In genomic region chr10:86401588-86402282, GRCh38 we compare ENCODE assay signal across 1 cellular context.
A peak's percentile ranks its signal among the peaks of the same experiment; 100 is the strongest.
TF ChIP-seq lines count a peak whose summit lies in the region.

No MANE protein-coding gene starts in this region.

TF ChIP-seq in HepG2, 621 proteins besides CTCF, POLR2A, EP300 and RAD21 (continued from another document and continues in another):
- TF ChIP-seq ZHX2 (IDR thresholded peaks at IDR 0.05; ENCODE audit: low read depth) (no peak), ZHX2 (CRISPR knock-in tag; IDR thresholded peaks at IDR 0.05; ENCODE audit: borderline replicate concordance) (no peak), HNRNPH1 (optimal IDR thresholded peaks at IDR 0.05; ENCODE audit: low read depth, low read length) (no peak), RBM39 (IDR thresholded peaks at IDR 0.05; ENCODE audit: low read depth, low read length, poor library complexity, severe bottlenecking) (no peak), HOXD1 (CRISPR knock-in tag; IDR thresholded peaks at IDR 0.05) (no peak), HNRNPUL1 (IDR thresholded peaks at IDR 0.05; ENCODE audit: low read depth, low read length) (no peak), EED (CRISPR knock-in tag; IDR thresholded peaks at IDR 0.05) (no peak), TEF (CRISPR knock-in tag; IDR thresholded peaks at IDR 0.05) (no peak), ZC3H13 (CRISPR knock-in tag; IDR thresholded peaks at IDR 0.05) (no peak), ZNF883 (CRISPR knock-in tag; IDR thresholded peaks at IDR 0.05; ENCODE audit: not compliant biosample characterization) (no peak), GLI4 (CRISPR knock-in tag; IDR thresholded peaks at IDR 0.05; ENCODE audit: borderline replicate concordance) (no peak), FLYWCH1 (CRISPR knock-in tag; IDR thresholded peaks at IDR 0.05) (no peak), ZNF331 (CRISPR knock-in tag; IDR thresholded peaks at IDR 0.05) (no peak), PHB2 (IDR thresholded peaks at IDR 0.05; ENCODE audit: partially characterized antibody) (no peak), ZNF615 (CRISPR knock-in tag; IDR thresholded peaks at IDR 0.05; ENCODE audit: borderline replicate concordance) (0 out of 2 replicates have a peak, but pooled peaks have one; percentile 45), NCOR1 (IDR thresholded peaks at IDR 0.05; ENCODE audit: borderline replicate concordance, low read length) (no peak), HHEX (CRISPR knock-in tag; IDR thresholded peaks at IDR 0.05) (no peak), ZBTB3 (CRISPR knock-in tag; IDR thresholded peaks at IDR 0.05; ENCODE audit: borderline replicate concordance, low read depth) (no peak), JDP2 (CRISPR knock-in tag; IDR thresholded peaks at IDR 0.05; ENCODE audit: borderline replicate concordance) (no peak), NFATC3 (CRISPR knock-in tag; IDR thresholded peaks at IDR 0.05) (0 out of 2 replicates have a peak, but pooled peaks have one; percentile 20), SP140L (CRISPR knock-in tag; IDR thresholded peaks at IDR 0.05; ENCODE audit: borderline replicate concordance) (no peak), ZNF724P (CRISPR knock-in tag; IDR thresholded peaks at IDR 0.05; ENCODE audit: borderline replicate concordance) (no peak), BCL3 (CRISPR knock-in tag; IDR thresholded peaks at IDR 0.05) (no peak), KDM5A (IDR thresholded peaks at IDR 0.05; ENCODE audit: borderline replicate concordance, low read length) (no peak), ZNF598 (CRISPR knock-in tag; IDR thresholded peaks at IDR 0.05; ENCODE audit: borderline replicate concordance) (no peak), STAG1 (CRISPR knock-in tag; IDR thresholded peaks at IDR 0.05) (no peak), CAMTA2 (CRISPR knock-in tag; IDR thresholded peaks at IDR 0.05; ENCODE audit: borderline replicate concordance) (no peak), ZSCAN29 (CRISPR knock-in tag; conservative IDR thresholded peaks at IDR 0.05) (no peak), DRAP1 (CRISPR knock-in tag; IDR thresholded peaks at IDR 0.05) (peak; percentile 30; the same call in 1 of the 2 replicates), ADNP (CRISPR knock-in tag; IDR thresholded peaks at IDR 0.05) (no peak), ZNF441 (CRISPR knock-in tag; IDR thresholded peaks at IDR 0.05; ENCODE audit: borderline replicate concordance) (no peak), TBX3 (IDR thresholded peaks at IDR 0.05; ENCODE audit: borderline replicate concordance) (no peak), ZNF770 (CRISPR knock-in tag; IDR thresholded peaks at IDR 0.05) (0 out of 2 replicates have a peak, but pooled peaks have one; percentile 16), ZBTB20 (CRISPR knock-in tag; IDR thresholded peaks at IDR 0.05; ENCODE audit: borderline replicate concordance, low read depth) (0 out of 2 replicates have a peak, but pooled peaks have one; percentile 29), SALL2 (CRISPR knock-in tag; IDR thresholded peaks at IDR 0.05) (no peak), CBX1 (IDR thresholded peaks at IDR 0.05; ENCODE audit: low read depth) (no peak), ZIK1 (CRISPR knock-in tag; IDR thresholded peaks at IDR 0.05; ENCODE audit: borderline replicate concordance, low read depth) (no peak), DR1 (CRISPR knock-in tag; IDR thresholded peaks at IDR 0.05) (no peak), ERF (CRISPR knock-in tag; IDR thresholded peaks at IDR 0.05) (0 out of 2 replicates have a peak, but pooled peaks have one; percentile 49), SIX4 (CRISPR knock-in tag; IDR thresholded peaks at IDR 0.05) (no peak)
- TF ChIP-seq, protein P1, sequence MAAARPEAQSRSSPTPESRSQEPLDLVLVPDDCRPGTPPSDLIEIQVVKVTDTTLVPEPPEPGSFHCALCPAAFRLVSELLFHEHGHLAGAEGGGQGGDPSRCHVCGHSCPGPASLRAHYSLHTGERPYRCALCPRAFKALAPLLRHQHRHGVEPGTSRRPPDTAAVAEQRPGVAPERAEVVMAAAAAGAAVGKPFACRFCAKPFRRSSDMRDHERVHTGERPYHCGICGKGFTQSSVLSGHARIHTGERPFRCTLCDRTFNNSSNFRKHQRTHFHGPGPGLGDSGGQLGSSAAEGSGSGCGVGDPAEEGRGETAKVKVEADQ (CRISPR knock-in tag; IDR thresholded peaks at IDR 0.05; ENCODE audit: borderline replicate concordance), result no peak
- TF ChIP-seq, protein P2, sequence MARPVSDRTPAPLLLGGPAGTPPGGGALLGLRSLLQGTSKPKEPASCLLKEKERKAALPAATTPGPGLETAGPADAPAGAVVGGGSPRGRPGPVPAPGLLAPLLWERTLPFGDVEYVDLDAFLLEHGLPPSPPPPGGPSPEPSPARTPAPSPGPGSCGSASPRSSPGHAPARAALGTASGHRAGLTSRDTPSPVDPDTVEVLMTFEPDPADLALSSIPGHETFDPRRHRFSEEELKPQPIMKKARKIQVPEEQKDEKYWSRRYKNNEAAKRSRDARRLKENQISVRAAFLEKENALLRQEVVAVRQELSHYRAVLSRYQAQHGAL (CRISPR knock-in tag; IDR thresholded peaks at IDR 0.05; ENCODE audit: not compliant biosample characterization), result no peak
- TF ChIP-seq, protein P3, sequence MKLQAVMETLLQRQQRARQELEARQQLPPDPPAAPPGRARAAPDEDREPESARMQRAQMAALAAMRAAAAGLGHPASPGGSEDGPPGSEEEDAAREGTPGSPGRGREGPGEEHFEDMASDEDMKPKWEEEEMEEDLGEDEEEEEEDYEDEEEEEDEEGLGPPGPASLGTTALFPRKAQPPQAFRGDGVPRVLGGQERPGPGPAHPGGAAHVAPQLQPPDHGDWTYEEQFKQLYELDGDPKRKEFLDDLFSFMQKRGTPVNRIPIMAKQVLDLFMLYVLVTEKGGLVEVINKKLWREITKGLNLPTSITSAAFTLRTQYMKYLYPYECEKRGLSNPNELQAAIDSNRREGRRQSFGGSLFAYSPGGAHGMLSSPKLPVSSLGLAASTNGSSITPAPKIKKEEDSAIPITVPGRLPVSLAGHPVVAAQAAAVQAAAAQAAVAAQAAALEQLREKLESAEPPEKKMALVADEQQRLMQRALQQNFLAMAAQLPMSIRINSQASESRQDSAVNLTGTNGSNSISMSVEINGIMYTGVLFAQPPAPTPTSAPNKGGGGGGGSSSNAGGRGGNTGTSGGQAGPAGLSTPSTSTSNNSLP (IDR thresholded peaks at IDR 0.05; ENCODE audit: low read depth, low read length), result no peak
- TF ChIP-seq, protein P4, sequence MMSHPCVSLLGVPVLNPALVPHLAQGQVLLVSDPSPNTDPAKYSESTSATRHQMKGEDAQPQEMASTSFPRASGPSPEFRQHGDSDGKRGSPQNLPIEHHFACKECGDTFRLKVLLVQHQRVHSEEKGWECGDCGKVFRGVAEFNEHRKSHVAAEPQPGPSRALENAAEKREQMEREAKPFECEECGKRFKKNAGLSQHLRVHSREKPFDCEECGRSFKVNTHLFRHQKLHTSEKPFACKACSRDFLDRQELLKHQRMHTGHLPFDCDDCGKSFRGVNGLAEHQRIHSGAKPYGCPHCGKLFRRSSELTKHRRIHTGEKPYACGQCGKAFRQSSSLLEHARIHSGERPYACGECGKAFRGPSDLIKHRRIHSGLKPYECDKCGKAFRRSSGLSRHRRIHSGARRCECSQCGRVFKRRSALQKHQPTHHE (CRISPR knock-in tag; IDR thresholded peaks at IDR 0.05; ENCODE audit: borderline replicate concordance), result no peak
- TF ChIP-seq, protein P5, sequence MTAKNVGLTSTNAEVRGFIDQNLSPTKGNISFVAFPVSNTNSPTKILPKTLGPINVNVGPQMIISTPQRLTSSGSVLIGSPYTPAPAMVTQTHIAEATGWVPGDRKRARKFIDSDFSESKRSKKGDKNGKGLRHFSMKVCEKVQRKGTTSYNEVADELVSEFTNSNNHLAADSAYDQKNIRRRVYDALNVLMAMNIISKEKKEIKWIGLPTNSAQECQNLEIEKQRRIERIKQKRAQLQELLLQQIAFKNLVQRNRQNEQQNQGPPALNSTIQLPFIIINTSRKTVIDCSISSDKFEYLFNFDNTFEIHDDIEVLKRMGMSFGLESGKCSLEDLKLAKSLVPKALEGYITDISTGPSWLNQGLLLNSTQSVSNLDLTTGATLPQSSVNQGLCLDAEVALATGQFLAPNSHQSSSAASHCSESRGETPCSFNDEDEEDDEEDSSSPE (CRISPR knock-in tag; IDR thresholded peaks at IDR 0.05), result peak; percentile 8; the same call in 1 of the 2 replicates
- TF ChIP-seq, protein P6, sequence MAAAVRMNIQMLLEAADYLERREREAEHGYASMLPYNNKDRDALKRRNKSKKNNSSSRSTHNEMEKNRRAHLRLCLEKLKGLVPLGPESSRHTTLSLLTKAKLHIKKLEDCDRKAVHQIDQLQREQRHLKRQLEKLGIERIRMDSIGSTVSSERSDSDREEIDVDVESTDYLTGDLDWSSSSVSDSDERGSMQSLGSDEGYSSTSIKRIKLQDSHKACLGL (CRISPR knock-in tag; IDR thresholded peaks at IDR 0.05), result no peak
